In genomic region chr19:49869009-49869483, GRCh38 we compare ENCODE assay signal across 8 cellular contexts. TPM values are rescaled to one million over a fixed set of nuclear protein-coding genes. Genes with fewer than 3 reads are reported as not detected.
DNase-seq lines count a peak whose midpoint lies in the region; ATAC-seq and TF ChIP-seq lines count a peak whose summit lies in the region.

No MANE protein-coding gene starts in this region.

- CTCF ChIA-PET in activated naive CD4-positive, alpha-beta T cell treated with anti-CD3 and anti-CD28 coated beads, Interleukin-2, amount 10 ng/mL, durations not matched to agents 7 days and 5 days (lab: Charles Lee) = interaction anchor here (1.1 kb wide), 1 partner anchor 26 kb away, joined by 3 read pairs; no protein-coding TSS in a partner anchor

- H3F3A ChIP-seq in neural cell (ENCODE audit: insufficient read depth, low read length, poor library complexity, severe bottlenecking) = no peaks in the 10 kb centered on the region

- no peak overlapping the region for H3K27ac Mint-ChIP-seq in activated naive CD4-positive, alpha-beta T cell treated with anti-CD3 and anti-CD28 coated beads, Interleukin-2, amount 10 ng/mL, durations not matched to agents 7 days and 5 days

- peaks cover 50% of the 10 kb centered on the region for H3K4me1 Mint-ChIP-seq in activated naive CD4-positive, alpha-beta T cell treated with anti-CD3 and anti-CD28 coated beads, Interleukin-2, amount 10 ng/mL, durations not matched to agents 7 days and 5 days

- H3K4me1 ChIP-seq in colonic mucosa = peaks cover 22% of the 10 kb centered on the region

- H3K27me3 ChIP-seq in HL-60 (ENCODE audit: insufficient read depth, poor library complexity, severe bottlenecking) (no peaks in the 10 kb centered on the region), colonic mucosa (no peaks in the 10 kb centered on the region), neural cell (ENCODE audit: insufficient read depth, low read depth, low read length) (no peaks in the 10 kb centered on the region)

- peaks cover 28% of the 10 kb centered on the region for H3K36me3 Mint-ChIP-seq in activated naive CD4-positive, alpha-beta T cell treated with anti-CD3 and anti-CD28 coated beads, Interleukin-2, amount 10 ng/mL, durations not matched to agents 7 days and 5 days

- H3K27me3 Mint-ChIP-seq in activated naive CD4-positive, alpha-beta T cell treated with anti-CD3 and anti-CD28 coated beads, Interleukin-2, amount 10 ng/mL, durations not matched to agents 7 days and 5 days = no peaks in the 10 kb centered on the region

- no peaks in the 10 kb centered on the region for H4K20me1 ChIP-seq in neural cell (ENCODE audit: insufficient read depth)

- intact Hi-C loops in colonic mucosa (cut with DNase I) = loop anchor here (10.0 kb wide), 1 partner anchor 54 kb away; the partner anchor contains the start of genes FUZ and MED25

- no peak for TF ChIP-seq CTCF in HL-60 (IDR thresholded peaks at IDR 0.05; ENCODE audit: insufficient read depth, low read length)
- no peak for TF ChIP-seq CTCF in colonic mucosa (IDR thresholded peaks at IDR 0.05)
- no peak for TF ChIP-seq CTCF in neural cell (IDR thresholded peaks at IDR 0.05; ENCODE audit: poor library complexity, severe bottlenecking)

- peaks cover 22% of the 10 kb centered on the region for H3K79me2 ChIP-seq in neural cell (replicated peaks; ENCODE audit: insufficient read depth, low read length)

- peak; percentile 2 for ATAC-seq in activated CD4-positive, CD25-positive, alpha-beta regulatory T cell treated with anti-CD3 and anti-CD28 coated beads, Interleukin-2, amount 50 U/mL, for 24 hours

- H2AFZ ChIP-seq in neural cell (ENCODE audit: low read depth, low read length) = peak overlapping the region; percentile 47

- no peak for DNase-seq in activated CD4-positive, CD25-positive, alpha-beta regulatory T cell (lab: John Stamatoyannopoulos, UW)
- no peak for DNase-seq in HL-60 (ENCODE audit: low read depth in 1 of 2, low spot score in 1 of 2)
- DNase-seq in colonic mucosa = no peak
- no peak for DNase-seq in DMS153 treated with DMSO at 0.1 percent for 48 hours (lab: John Stamatoyannopoulos, UW; ENCODE audit: unreplicated experiment)
- DNase-seq in COLO668 (lab: John Stamatoyannopoulos, UW; ENCODE audit: unreplicated experiment) = no peak
- no peak for DNase-seq in activated naive CD4-positive, alpha-beta T cell treated with anti-CD3 and anti-CD28 coated beads, Interleukin-2, amount 10 ng/mL, durations not matched to agents 7 days and 5 days

- H3K9ac ChIP-seq in colonic mucosa (ENCODE audit: low read depth in 2 of 2, low read length in 2 of 2) = peak overlapping the region; percentile 30 to 31
- peak overlapping the region; percentile 61 for H3K9ac ChIP-seq in neural cell (ENCODE audit: low read length)

- H3K9me3 ChIP-seq in colonic mucosa (no peaks in the 10 kb centered on the region), neural cell (ENCODE audit: low read length) (no peaks in the 10 kb centered on the region)

- H3K36me3 ChIP-seq in colonic mucosa (no peaks in the 10 kb centered on the region), neural cell (ENCODE audit: insufficient read depth, low read length) (no peaks in the 10 kb centered on the region)

- H3K9me2 ChIP-seq in neural cell (ENCODE audit: insufficient read depth, low read length) = no peaks in the 10 kb centered on the region

- H3K4me3 Mint-ChIP-seq in activated naive CD4-positive, alpha-beta T cell treated with anti-CD3 and anti-CD28 coated beads, Interleukin-2, amount 10 ng/mL, durations not matched to agents 7 days and 5 days = no peak overlapping the region

- H3K27ac ChIP-seq in HL-60 (replicated peaks) (peak overlapping the region; percentile 51), colonic mucosa (peak overlapping the region; percentile 91), neural cell (ENCODE audit: low read length) (peak overlapping the region; percentile 91)

- peak overlapping the region; percentile 35 for H3K4me3 ChIP-seq in HL-60 (replicated peaks; ENCODE audit: insufficient read depth, low read length)
- H3K4me3 ChIP-seq in colonic mucosa = peak overlapping the region; percentile 22
- peak overlapping the region; percentile 76 for H3K4me3 ChIP-seq in neural cell (ENCODE audit: low read length)

- TF ChIP-seq RAD21 in neural cell (conservative IDR thresholded peaks at IDR 0.05) = no peak

- H3K4me2 ChIP-seq in neural cell (ENCODE audit: low read length) = no peak overlapping the region

- TF ChIP-seq EP300 in neural cell (conservative IDR thresholded peaks at IDR 0.05; ENCODE audit: poor library complexity, severe bottlenecking) = no peak

- H3K9me3 Mint-ChIP-seq in activated naive CD4-positive, alpha-beta T cell treated with anti-CD3 and anti-CD28 coated beads, Interleukin-2, amount 10 ng/mL, durations not matched to agents 7 days and 5 days = no peaks in the 10 kb centered on the region

TF ChIP-seq in neural cell, 6 proteins besides CTCF, POLR2A, EP300 and RAD21:
- TF ChIP-seq MXI1 (conservative IDR thresholded peaks at IDR 0.05; ENCODE audit: poor library complexity, severe bottlenecking) = no peak
- no peak for TF ChIP-seq EZH2 (IDR thresholded peaks at IDR 0.05; ENCODE audit: borderline replicate concordance, insufficient read depth, low read length, poor library complexity, severe bottlenecking)
- no peak for TF ChIP-seq TAF1 (IDR thresholded peaks at IDR 0.05; ENCODE audit: low read depth)
- no peak for TF ChIP-seq SMC3 (conservative IDR thresholded peaks at IDR 0.05; ENCODE audit: poor library complexity)
- no peak for TF ChIP-seq REST (IDR thresholded peaks at IDR 0.05; ENCODE audit: borderline replicate concordance)
- no peak for TF ChIP-seq POLR2AphosphoS5 (IDR thresholded peaks at IDR 0.05)

RNA-seq across cellular contexts. Expression of gene PNKP, which starts 1.7 kb away (rescaled TPM):
- 100 to 1,000 TPM in 1 of 2 donors, 10 to 100 TPM in 1; 53.7 to 137 TPM for total RNA-seq in colonic mucosa
- polyA plus RNA-seq in neural cell = 43.1 and 43.6 TPM in 2 replicates
- polyA minus RNA-seq in neural cell = 25.8 and 33.6 TPM in 2 replicates

RNA-seq across cellular contexts. Expression of gene AKT1S1, which starts 8.1 kb away (rescaled TPM):
- total RNA-seq in colonic mucosa = 10 to 100 TPM; 32.7 to 74.9 TPM
- 4.8 and 7.4 TPM in 2 replicates for polyA plus RNA-seq in neural cell
- polyA minus RNA-seq in neural cell = 5.4 and 6.8 TPM in 2 replicates

RNA-seq across cellular contexts. Expression of gene TBC1D17, which starts 8.5 kb away (rescaled TPM):
- 10 to 100 TPM; 29.4 to 33.7 TPM for total RNA-seq in colonic mucosa
- polyA plus RNA-seq in neural cell = 13.1 and 13.2 TPM in 2 replicates
- polyA minus RNA-seq in neural cell = 9.3 and 10.5 TPM in 2 replicates

RNA-seq across cellular contexts. Expression of gene PTOV1, which starts 18.1 kb away (rescaled TPM):
- 100 to 1,000 TPM; 109 to 128 TPM for total RNA-seq in colonic mucosa
- polyA plus RNA-seq in neural cell = 199 and 288 TPM in 2 replicates
- 122 and 133 TPM in 2 replicates for polyA minus RNA-seq in neural cell

RNA-seq across cellular contexts. Expression of gene IL4I1, which starts 27.6 kb away (rescaled TPM):
- total RNA-seq in colonic mucosa = 1 to 10 TPM; 1.0 to 2.4 TPM
- polyA plus RNA-seq in neural cell = not detected in 2 replicates
- polyA minus RNA-seq in neural cell = not detected in 2 replicates

Comparison
In these comparisons a context has a peak if more than half of its experiments do, and no peak if none do; other contexts are left out.
1. H3K4me3 ChIP-seq: peak in every context shown above with its lines; median percentile 76 in neural cell; 35 in HL-60; 22 in colonic mucosa.